Comparison of ENCODE assay signal across 8 cellular contexts in genomic region chr11:126416542-126417090, GRCh38.
DNase-seq lines count a peak whose midpoint lies in the region; ATAC-seq and TF ChIP-seq lines count a peak whose summit lies in the region.

No MANE protein-coding gene starts in this region.

- H3K36me3 ChIP-seq in uterus: no peaks in the 10 kb centered on the region

- H3K9me3 ChIP-seq in uterus: no peaks in the 10 kb centered on the region

- DNase-seq in T-helper 1 cell (peak in 4 of 5 donors; percentile 39 to 72 (median 42)), astrocyte of the cerebellum (ENCODE audit: low read depth) (peak; percentile 34), hepatic stellate cell (ENCODE audit: low spot score) (peak; percentile 97), retinal pigment epithelial cell (ENCODE audit: low read depth) (no peak), uterus (peak; percentile 91 to 93), Kasumi-1 (lab: John Stamatoyannopoulos, UW) (no peak)

- in situ Hi-C loops in astrocyte of the cerebellum (cut with HindIII; ENCODE audit: low sequenced_read_pairs): no loop called here

- H3K27me3 ChIP-seq in uterus: no peaks in the 10 kb centered on the region

- peak; percentile 88 for ATAC-seq in GM19023 (IDR thresholded peaks at IDR 0.05; ENCODE audit: unreplicated experiment)
- peak; percentile 88 for ATAC-seq in HG03280 (IDR thresholded peaks at IDR 0.05; ENCODE audit: unreplicated experiment)

- peaks cover 15 to 17% of the 10 kb centered on the region in 2 donors for H3K4me1 ChIP-seq in uterus

- peak in 1 of 2 donors; percentile 54 for TF ChIP-seq POLR2A in uterus (IDR thresholded peaks at IDR 0.05)

- H3K4me3 ChIP-seq in astrocyte of the cerebellum (ENCODE audit: low read depth, low read length): peak overlapping the region; percentile 45
- peak overlapping the region; percentile 15 for H3K4me3 ChIP-seq in retinal pigment epithelial cell (ENCODE audit: low read length)
- peak overlapping the region; percentile 37 for H3K4me3 ChIP-seq in uterus

- intact Hi-C loops in uterus (cut with DNase I; ENCODE audit: low total_unique reads): loop anchor here (10.0 kb wide), 1 partner anchor 102 kb away; no protein-coding TSS in a partner anchor

- no peak for TF ChIP-seq CTCF in astrocyte of the cerebellum (IDR thresholded peaks at IDR 0.05; ENCODE audit: low read depth, low read length, missing control alignments)
- TF ChIP-seq CTCF in retinal pigment epithelial cell (conservative IDR thresholded peaks at IDR 0.05; ENCODE audit: low read depth, low read length): no peak
- TF ChIP-seq CTCF in uterus (IDR thresholded peaks at IDR 0.05): peak in 1 of 4 experiments; percentile 30

- peak overlapping the region; percentile 79 to 83 for H3K27ac ChIP-seq in uterus

Comparison
In these comparisons a context has a peak if more than half of its experiments do, and no peak if none do; other contexts are left out.
1. DNase-seq: peak in T-helper 1 cell (4 of 5), astrocyte of the cerebellum (single experiment), hepatic stellate cell (single experiment) and uterus (2 of 2); none in retinal pigment epithelial cell (single experiment) and Kasumi-1 (0 of 2).
2. Peak in every context shown above with its lines, with median percentiles within 50 percentile points of each other: H3K4me3 ChIP-seq.